Comparison of ENCODE assay signal across 8 cellular contexts in the genomic region with DNA sequence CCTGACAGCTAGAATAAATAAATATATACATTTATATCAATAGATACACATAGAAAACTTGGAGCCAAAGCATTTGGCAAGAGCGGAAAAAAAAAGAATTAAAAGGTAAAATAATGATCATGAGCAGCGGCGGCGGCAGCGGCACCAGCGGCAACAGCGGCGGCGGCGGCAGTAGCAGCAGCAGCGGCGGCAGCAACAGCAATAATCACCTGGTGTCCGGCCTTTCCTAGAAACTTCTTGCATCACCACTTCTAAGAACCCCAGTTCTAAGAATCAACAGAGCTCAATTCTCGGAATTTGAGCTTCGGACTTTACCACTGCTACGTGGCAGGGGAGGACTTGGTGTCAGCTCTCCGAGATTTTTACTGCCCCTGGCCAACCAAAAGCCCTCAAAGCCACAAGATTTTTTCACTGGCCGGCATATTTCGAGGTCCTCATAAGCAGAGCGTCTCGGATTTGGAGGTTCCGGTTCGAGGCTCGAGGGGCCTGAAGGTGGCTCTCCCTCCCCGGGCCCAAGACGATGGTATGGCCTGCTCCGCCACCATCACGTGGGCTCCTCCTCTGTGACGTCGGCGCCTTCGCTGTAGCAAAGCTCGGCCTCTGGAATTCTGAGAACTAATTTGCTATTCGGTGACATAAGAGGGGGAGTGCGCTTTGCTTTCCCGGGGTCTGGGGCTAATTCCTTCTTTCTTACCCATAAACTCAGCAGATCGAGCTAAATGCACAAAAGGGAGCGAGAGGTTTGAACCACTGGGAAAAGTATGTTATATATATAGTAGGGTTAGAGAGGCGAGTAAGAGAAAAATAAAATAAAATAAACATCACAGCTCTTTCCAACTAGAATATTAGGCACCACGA. TPM values are rescaled to one million over a fixed set of nuclear protein-coding genes. Genes with fewer than 3 reads are reported as not detected.
DNase-seq lines count a peak whose midpoint lies in the region; ATAC-seq lines count a peak whose summit lies in the region.

BCL6 (minus strand) TSS at position 268 of the 858 bp plus-strand sequence. CDS start 11,775 bp downstream, outside the sequence.

- H3K9me3 Mint-ChIP-seq in activated T-cell treated with anti-CD3 and anti-CD28 coated beads, Interleukin-2, amount 50 U/mL, for 72 hours = no peaks in the 10 kb centered on the region

- H3K27ac Mint-ChIP-seq in activated T-cell treated with anti-CD3 and anti-CD28 coated beads, Interleukin-2, amount 50 U/mL, for 72 hours = peak within 1 kb of the TSS; percentile 100

- peaks cover 54% of the 10 kb centered on the region for H3K79me2 ChIP-seq in GM23248 (ENCODE audit: insufficient read depth)

- ATAC-seq in activated T-cell treated with anti-CD3 and anti-CD28 coated beads, Interleukin-2, amount 50 U/mL, for 72 hours (replicated peaks in 1 of 2) = peak; percentile 49 to 51
- ATAC-seq in esophagus mucosa = peak; percentile 84

- peak within 1 kb of the TSS; percentile 82 for H3K4me2 ChIP-seq in GM23248 (ENCODE audit: unreplicated experiment)

- H3K27me3 Mint-ChIP-seq in activated T-cell treated with anti-CD3 and anti-CD28 coated beads, Interleukin-2, amount 50 U/mL, for 72 hours (ENCODE audit: low read depth) = no peaks in the 10 kb centered on the region

- H4K20me1 ChIP-seq in GM23248 (ENCODE audit: insufficient read depth) = no peaks in the 10 kb centered on the region

- peak within 1 kb of the TSS; percentile 95 to 96 for H3K4me3 Mint-ChIP-seq in activated T-cell treated with anti-CD3 and anti-CD28 coated beads, Interleukin-2, amount 50 U/mL, for 72 hours

- peak within 1 kb of the TSS; percentile 97 for H3K27ac ChIP-seq in GM23248

- H3K36me3 Mint-ChIP-seq in activated T-cell treated with anti-CD3 and anti-CD28 coated beads, Interleukin-2, amount 50 U/mL, for 72 hours (ENCODE audit: insufficient read depth in 2 of 2) = peaks cover 15 to 17% of the 10 kb centered on the region in 2 donors

- H3F3A ChIP-seq in GM23248 (ENCODE audit: insufficient read depth) = peaks cover 30% of the 10 kb centered on the region

- peaks cover 54% of the 10 kb centered on the region for H3K4me1 Mint-ChIP-seq in activated T-cell treated with anti-CD3 and anti-CD28 coated beads, Interleukin-2, amount 50 U/mL, for 72 hours (ENCODE audit: low read depth)

- WGBS in GM23248 (ENCODE audit: low coverage in 1 of 2, low lambda C conversion rate in 2 of 2, missing lambda C conversion rate in 2 of 2), 2 experiments = 0 to 1% methylated on average over 40 of the region's 40 CpGs

- no peaks in the 10 kb centered on the region for H3K27me3 ChIP-seq in GM23248 (replicated peaks; ENCODE audit: insufficient read depth)
- H3K27me3 ChIP-seq in mucosa of stomach (ENCODE audit: control insufficient read depth, insufficient read depth, low read length) = no peaks in the 10 kb centered on the region

- H3K4me1 ChIP-seq in GM23248 (ENCODE audit: insufficient read depth) (peaks cover 21% of the 10 kb centered on the region), mucosa of stomach (ENCODE audit: control insufficient read depth, insufficient read depth, low read length) (peaks cover 17% of the 10 kb centered on the region)

- in situ Hi-C loops in GM23248 (cut with MboI) = loop anchor here (10.0 to 25.0 kb wide), 4 partner anchors 419 to 942 kb away; no protein-coding TSS in a partner anchor

- H3K9me3 ChIP-seq in GM23248 (ENCODE audit: low read depth) = no peaks in the 10 kb centered on the region
- no peaks in the 10 kb centered on the region for H3K9me3 ChIP-seq in mucosa of stomach (ENCODE audit: control insufficient read depth, low read length)

- peak within 1 kb of the TSS; percentile 96 for H3K4me3 ChIP-seq in GM23248
- peak within 1 kb of the TSS; percentile 77 for H3K4me3 ChIP-seq in mucosa of stomach (ENCODE audit: low read length)

- H3K9ac ChIP-seq in GM23248 (peak within 1 kb of the TSS; percentile 94), mucosa of stomach (ENCODE audit: low read length) (peak within 1 kb of the TSS; percentile 87)

- H3K9me2 ChIP-seq in GM23248 (ENCODE audit: insufficient read depth) = no peaks in the 10 kb centered on the region

- H2AFZ ChIP-seq in GM23248 = peak within 1 kb of the TSS; percentile 92

- peak; percentile 88 for DNase-seq in DMS114 treated with DMSO at 0.1 percent for 48 hours (lab: John Stamatoyannopoulos, UW; ENCODE audit: unreplicated experiment)
- peak; percentile 99 for DNase-seq in GM23248
- peak; percentile 90 to 92 for DNase-seq in Kasumi-1 (lab: John Stamatoyannopoulos, UW)
- DNase-seq in RKO (ENCODE audit: low spot score) = peak; percentile 98
- DNase-seq in activated T-cell treated with anti-CD3 and anti-CD28 coated beads, Interleukin-2, amount 50 U/mL, for 72 hours = peak; percentile 90 to 91
- peak; percentile 84 to 86 for DNase-seq in stimulated activated CD8-positive, alpha-beta memory T cell treated with anti-CD3 and anti-CD28 coated beads, Interleukin-7, amount 100 ng/mL, for 4 hours (ENCODE audit: low read depth in 2 of 2)

- H3K36me3 ChIP-seq in GM23248 (ENCODE audit: low read depth) (no peaks in the 10 kb centered on the region), mucosa of stomach (ENCODE audit: control insufficient read depth, insufficient read depth, low read length) (no peaks in the 10 kb centered on the region)

RNA-seq across cellular contexts. Expression of gene BCL6, which starts in this region (rescaled TPM):
- total RNA-seq in GM23248 (2014; rRNA removed; shearing (Covaris generic)) = 32.3 and 61.6 TPM in 2 replicates
- polyA plus RNA-seq in GM23248 (2016; fragmentation: Nextera tagmentation; extraction: Ambion mirVana) = 6.3 and 8.7 TPM in 2 replicates
- total RNA-seq in activated T-cell treated with anti-CD3 and anti-CD28 coated beads, Interleukin-2, amount 50 U/mL, for 72 hours = 100 to 1,000 TPM; 106 to 118 TPM
- 40.1 TPM for total RNA-seq in esophagus mucosa

Comparison
In these comparisons a context has a peak if more than half of its experiments do, and no peak if none do; other contexts are left out.
1. Peak in every context shown above with its lines: DNase-seq, ATAC-seq, H3K4me3 ChIP-seq and H3K27ac ChIP-seq.